Comparison of ENCODE assay signal across 1 cellular context in the genomic region with DNA sequence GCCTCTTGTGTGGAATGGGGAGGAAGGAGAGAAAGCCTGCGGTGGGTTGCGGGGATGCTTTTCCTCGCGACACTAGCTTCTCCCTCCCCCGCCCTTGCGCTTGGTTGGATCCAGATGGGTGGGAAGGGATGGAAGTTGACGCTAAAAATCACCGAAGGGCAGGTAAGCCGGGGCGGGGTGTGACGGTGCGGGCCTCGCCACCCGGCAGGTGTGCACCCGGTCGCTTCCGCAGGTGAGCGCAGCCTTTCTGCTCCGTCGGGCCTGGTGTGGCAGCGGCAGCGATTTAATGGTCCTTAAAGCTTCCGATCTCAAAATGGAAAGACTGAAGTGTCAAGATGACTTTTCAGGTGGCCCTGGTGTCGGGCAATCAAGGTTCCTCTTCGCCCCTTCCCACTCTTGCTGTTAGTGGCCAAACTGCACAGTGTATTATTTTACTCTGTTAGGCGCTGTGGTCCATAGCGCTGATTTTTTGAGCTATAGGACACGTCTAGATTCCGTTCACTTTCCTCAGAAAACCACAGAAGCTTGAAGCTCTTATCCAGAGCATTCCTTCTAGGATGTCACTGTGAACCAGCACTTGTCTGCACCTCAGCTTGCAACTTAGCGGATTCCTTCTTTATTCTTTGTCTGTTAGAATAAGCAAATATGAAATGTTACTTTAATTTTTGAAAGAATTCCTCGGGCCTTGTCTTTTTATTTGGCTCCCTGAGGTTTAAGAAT.
A peak's percentile ranks its signal among the peaks of the same experiment; 100 is the strongest.
TF ChIP-seq lines count a peak whose summit lies in the region.

No MANE protein-coding gene starts in this region.

TF ChIP-seq in GM12878, 131 proteins besides CTCF, POLR2A, EP300 and RAD21:
- TF ChIP-seq MTA2 (IDR thresholded peaks at IDR 0.05; ENCODE audit: low read depth), result peak; percentile 24; the same call in 1 of the 2 replicates
- TF ChIP-seq, protein P1, sequence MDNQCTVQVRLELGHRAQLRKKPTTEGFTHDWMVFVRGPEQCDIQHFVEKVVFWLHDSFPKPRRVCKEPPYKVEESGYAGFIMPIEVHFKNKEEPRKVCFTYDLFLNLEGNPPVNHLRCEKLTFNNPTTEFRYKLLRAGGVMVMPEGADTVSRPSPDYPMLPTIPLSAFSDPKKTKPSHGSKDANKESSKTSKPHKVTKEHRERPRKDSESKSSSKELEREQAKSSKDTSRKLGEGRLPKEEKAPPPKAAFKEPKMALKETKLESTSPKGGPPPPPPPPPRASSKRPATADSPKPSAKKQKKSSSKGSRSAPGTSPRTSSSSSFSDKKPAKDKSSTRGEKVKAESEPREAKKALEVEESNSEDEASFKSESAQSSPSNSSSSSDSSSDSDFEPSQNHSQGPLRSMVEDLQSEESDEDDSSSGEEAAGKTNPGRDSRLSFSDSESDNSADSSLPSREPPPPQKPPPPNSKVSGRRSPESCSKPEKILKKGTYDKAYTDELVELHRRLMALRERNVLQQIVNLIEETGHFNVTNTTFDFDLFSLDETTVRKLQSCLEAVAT (IDR thresholded peaks at IDR 0.05), result peak; percentile 53; the same call in 1 of the 2 replicates
- no peak for TF ChIP-seq YY1 (IDR thresholded peaks at IDR 0.05; ENCODE audit: low read depth, low read length)
- no peak for TF ChIP-seq PAX5 (IDR thresholded peaks at IDR 0.05; ENCODE audit: borderline replicate concordance, low read depth, low read length)
- TF ChIP-seq, protein P2, sequence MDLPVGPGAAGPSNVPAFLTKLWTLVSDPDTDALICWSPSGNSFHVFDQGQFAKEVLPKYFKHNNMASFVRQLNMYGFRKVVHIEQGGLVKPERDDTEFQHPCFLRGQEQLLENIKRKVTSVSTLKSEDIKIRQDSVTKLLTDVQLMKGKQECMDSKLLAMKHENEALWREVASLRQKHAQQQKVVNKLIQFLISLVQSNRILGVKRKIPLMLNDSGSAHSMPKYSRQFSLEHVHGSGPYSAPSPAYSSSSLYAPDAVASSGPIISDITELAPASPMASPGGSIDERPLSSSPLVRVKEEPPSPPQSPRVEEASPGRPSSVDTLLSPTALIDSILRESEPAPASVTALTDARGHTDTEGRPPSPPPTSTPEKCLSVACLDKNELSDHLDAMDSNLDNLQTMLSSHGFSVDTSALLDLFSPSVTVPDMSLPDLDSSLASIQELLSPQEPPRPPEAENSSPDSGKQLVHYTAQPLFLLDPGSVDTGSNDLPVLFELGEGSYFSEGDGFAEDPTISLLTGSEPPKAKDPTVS (IDR thresholded peaks at IDR 0.05; ENCODE audit: low read depth, low read length), result no peak
- peak; percentile 8; the same call in 1 of the 2 replicates for TF ChIP-seq GABPA (IDR thresholded peaks at IDR 0.05; ENCODE audit: low read depth)
- peak; percentile 4; the same call in 1 of the 2 replicates for TF ChIP-seq CBFB (IDR thresholded peaks at IDR 0.05; ENCODE audit: low read depth)
- TF ChIP-seq HDGF (IDR thresholded peaks at IDR 0.05), result 0 out of 2 replicates have a peak, but pooled peaks have one; percentile 37
- TF ChIP-seq NR2C1 (IDR thresholded peaks at IDR 0.05), result no peak
- TF ChIP-seq, protein P3, sequence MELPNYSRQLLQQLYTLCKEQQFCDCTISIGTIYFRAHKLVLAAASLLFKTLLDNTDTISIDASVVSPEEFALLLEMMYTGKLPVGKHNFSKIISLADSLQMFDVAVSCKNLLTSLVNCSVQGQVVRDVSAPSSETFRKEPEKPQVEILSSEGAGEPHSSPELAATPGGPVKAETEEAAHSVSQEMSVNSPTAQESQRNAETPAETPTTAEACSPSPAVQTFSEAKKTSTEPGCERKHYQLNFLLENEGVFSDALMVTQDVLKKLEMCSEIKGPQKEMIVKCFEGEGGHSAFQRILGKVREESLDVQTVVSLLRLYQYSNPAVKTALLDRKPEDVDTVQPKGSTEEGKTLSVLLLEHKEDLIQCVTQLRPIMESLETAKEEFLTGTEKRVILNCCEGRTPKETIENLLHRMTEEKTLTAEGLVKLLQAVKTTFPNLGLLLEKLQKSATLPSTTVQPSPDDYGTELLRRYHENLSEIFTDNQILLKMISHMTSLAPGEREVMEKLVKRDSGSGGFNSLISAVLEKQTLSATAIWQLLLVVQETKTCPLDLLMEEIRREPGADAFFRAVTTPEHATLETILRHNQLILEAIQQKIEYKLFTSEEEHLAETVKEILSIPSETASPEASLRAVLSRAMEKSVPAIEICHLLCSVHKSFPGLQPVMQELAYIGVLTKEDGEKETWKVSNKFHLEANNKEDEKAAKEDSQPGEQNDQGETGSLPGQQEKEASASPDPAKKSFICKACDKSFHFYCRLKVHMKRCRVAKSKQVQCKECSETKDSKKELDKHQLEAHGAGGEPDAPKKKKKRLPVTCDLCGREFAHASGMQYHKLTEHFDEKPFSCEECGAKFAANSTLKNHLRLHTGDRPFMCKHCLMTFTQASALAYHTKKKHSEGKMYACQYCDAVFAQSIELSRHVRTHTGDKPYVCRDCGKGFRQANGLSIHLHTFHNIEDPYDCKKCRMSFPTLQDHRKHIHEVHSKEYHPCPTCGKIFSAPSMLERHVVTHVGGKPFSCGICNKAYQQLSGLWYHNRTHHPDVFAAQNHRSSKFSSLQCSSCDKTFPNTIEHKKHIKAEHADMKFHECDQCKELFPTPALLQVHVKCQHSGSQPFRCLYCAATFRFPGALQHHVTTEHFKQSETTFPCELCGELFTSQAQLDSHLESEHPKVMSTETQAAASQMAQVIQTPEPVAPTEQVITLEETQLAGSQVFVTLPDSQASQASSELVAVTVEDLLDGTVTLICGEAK (IDR thresholded peaks at IDR 0.05; ENCODE audit: borderline replicate concordance), result peak; percentile 27; the same call in 1 of the 2 replicates
- TF ChIP-seq ZNF24 (IDR thresholded peaks at IDR 0.05), result no peak
- TF ChIP-seq NBN (IDR thresholded peaks at IDR 0.05), result peak; percentile 53
- no peak for TF ChIP-seq PML (IDR thresholded peaks at IDR 0.05; ENCODE audit: low read length)
- TF ChIP-seq CREM (IDR thresholded peaks at IDR 0.05; ENCODE audit: low read depth), result no peak
- TF ChIP-seq TCF12 (IDR thresholded peaks at IDR 0.05; ENCODE audit: low read depth, low read length), result no peak
- 0 out of 4 replicates have a peak, but pooled peaks of 1 of the 2 experiments have one; percentile 9 for TF ChIP-seq IKZF2 (IDR thresholded peaks at IDR 0.05)
- 0 out of 2 replicates have a peak, but pooled peaks have one; percentile 17 for TF ChIP-seq EED (IDR thresholded peaks at IDR 0.05; ENCODE audit: low read depth)
TF ChIP-seq in GM12878: peak in this region for 9.
